Comparison of ENCODE assay signal across 1 cellular context in the genomic region with DNA sequence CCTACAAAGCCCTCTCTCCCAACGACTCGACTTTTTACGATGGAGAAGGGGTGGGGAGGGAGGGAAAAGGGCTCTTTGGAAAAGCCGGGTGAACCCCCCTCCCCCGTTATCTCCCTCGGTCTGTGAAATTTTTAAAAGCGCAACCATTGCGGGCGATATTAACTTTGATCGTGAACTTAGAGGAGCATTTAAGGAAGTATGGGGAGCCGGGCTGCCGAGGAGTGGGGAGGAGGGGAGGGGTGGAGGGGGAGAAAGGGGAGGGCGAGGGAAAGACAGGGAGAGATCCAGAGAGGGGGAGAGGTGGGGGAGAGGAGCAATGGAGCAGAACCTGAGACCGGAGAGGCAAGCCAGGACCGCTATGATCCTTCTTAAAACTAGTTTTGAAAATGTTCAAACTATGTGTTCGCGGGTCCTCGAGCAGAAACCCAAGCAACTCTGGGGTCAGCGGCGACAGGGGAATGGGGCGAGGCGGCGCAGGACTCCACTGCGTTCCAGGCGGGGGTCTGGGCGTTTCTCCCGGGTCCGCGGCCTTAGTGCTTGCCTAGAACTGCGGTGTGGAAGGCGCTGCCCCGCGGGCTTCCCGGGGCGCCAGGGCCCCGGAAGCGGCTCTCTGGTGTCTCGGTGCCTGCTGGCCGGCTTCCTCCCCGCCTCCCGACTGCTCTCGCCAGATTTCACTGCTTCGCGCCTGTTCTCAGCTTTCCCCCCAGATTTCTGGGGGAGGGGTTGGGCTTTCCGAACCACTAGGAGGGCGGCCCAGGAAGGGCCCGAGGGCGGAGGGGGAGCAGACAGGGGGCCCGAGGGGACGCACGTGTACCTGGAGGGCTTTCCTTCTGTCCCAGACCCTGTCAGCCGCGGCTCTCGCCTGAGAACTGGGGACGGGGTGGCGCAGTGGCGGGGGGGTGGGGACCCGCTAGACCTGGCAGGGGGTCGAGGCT.
TF ChIP-seq lines count a peak whose summit lies in the region.

Gene HOTAIR (minus strand): TSS at position 871 of the 935 bp plus-strand sequence.

TF ChIP-seq in H1, 55 proteins besides CTCF, POLR2A, EP300 and RAD21 (continued from another document):
- peak; percentile 66 for TF ChIP-seq SUZ12 (IDR thresholded peaks at IDR 0.05; ENCODE audit: low read length)
- no peak for TF ChIP-seq CHD7 (IDR thresholded peaks at IDR 0.05; ENCODE audit: insufficient replicate concordance, low read length)
- no peak for TF ChIP-seq TEAD4 (IDR thresholded peaks at IDR 0.05; ENCODE audit: low read depth, low read length)
- TF ChIP-seq EZH2 (IDR thresholded peaks at IDR 0.05; ENCODE audit: low read depth, low read length, severe bottlenecking): peak; percentile 82
- no peak for TF ChIP-seq TCF12 (IDR thresholded peaks at IDR 0.05; ENCODE audit: low read depth, low read length)
- TF ChIP-seq SIN3A (conservative IDR thresholded peaks at IDR 0.05 in 1 of 2, IDR thresholded peaks at IDR 0.05 in 1 of 2; ENCODE audit: low read depth in 1 of 2, low read length in 2 of 2): no peak
- TF ChIP-seq RBBP5 (IDR thresholded peaks at IDR 0.05; ENCODE audit: borderline replicate concordance, low read depth, low read length): no peak
